18 cellular contexts compared by ENCODE assay signal in the genomic region with DNA sequence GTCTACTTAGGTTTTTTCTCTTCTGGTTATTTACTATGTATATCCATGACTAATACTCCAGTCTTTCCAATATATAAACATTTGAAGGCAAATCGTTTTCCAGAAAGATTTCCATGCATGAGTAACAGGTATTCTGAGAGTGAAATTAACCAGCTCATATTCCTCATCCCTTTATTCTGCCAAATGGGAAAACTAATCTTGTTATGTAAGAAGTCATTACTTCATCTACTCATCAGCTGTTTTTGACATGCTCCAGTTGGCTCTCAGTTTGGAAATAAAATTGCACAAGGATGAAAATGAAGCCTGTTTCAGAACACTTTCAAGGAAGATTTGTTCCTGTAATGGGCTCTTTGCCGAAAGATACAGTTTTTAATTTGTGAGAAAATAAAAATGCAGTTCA.
A peak's percentile ranks its signal among the peaks of the same experiment; 100 is the strongest.
DNase-seq lines count a peak whose midpoint lies in the region; ATAC-seq and TF ChIP-seq lines count a peak whose summit lies in the region.
"Had no signal": no experiment of that assay in that cellular context is flagged by ENCODE, and none has a peak within 500 bp of the region (broad histone marks: within the 10 kb centered on the region; RNA-seq: fewer than 3 reads in every experiment).

No MANE protein-coding gene starts in this region.

- H3K27me3 ChIP-seq in psoas muscle (ENCODE audit: insufficient read depth in 3 of 3, low read length in 2 of 3) = no peaks in the 10 kb centered on the region
- H3K27me3 ChIP-seq: BLaER1 treated with 17β-estradiol and CSF1 and Interleukin-3, amounts not matched to agents 10 nM and 100 nM had no signal

- H3K4me3 ChIP-seq in epithelial cell of esophagus (ENCODE audit: low read length) (no peak overlapping the region), psoas muscle (no peak overlapping the region)
- H3K4me3 ChIP-seq: BLaER1 treated with 17β-estradiol and CSF1 and Interleukin-3, amounts not matched to agents 10 nM and 100 nM; GM12878; PC-9 had no signal

- WGBS in psoas muscle, 3 donors = 13 to 33% (median 17%) methylated on average over 2 of the region's 2 CpGs

- no peak overlapping the region for H3K27ac ChIP-seq in psoas muscle
- H3K27ac ChIP-seq: 22Rv1; BLaER1 treated with 17β-estradiol and CSF1 and Interleukin-3, amounts not matched to agents 10 nM and 100 nM; PC-9 had no signal

- H3K4me1 ChIP-seq in psoas muscle = peaks cover 3% of the 10 kb centered on the region
- H3K4me1 ChIP-seq: BLaER1 treated with 17β-estradiol and CSF1 and Interleukin-3, amounts not matched to agents 10 nM and 100 nM had no signal

- H3K36me3 ChIP-seq in psoas muscle (ENCODE audit: insufficient read depth in 1 of 2, low read depth in 1 of 2) = no peaks in the 10 kb centered on the region
- H3K36me3 ChIP-seq: BLaER1 treated with 17β-estradiol and CSF1 and Interleukin-3, amounts not matched to agents 10 nM and 100 nM had no signal

- TF ChIP-seq CTCF in epithelial cell of esophagus (IDR thresholded peaks at IDR 0.05; ENCODE audit: insufficient read depth, low read depth, low read length, missing control alignments) = no peak
- TF ChIP-seq CTCF in psoas muscle (IDR thresholded peaks at IDR 0.05) = no peak

- peak; percentile 73 to 95 (median 80) for ATAC-seq in psoas muscle
- ATAC-seq: GM12878 had no signal

- H3K9me3 ChIP-seq in psoas muscle = no peaks in the 10 kb centered on the region
- H3K9me3 ChIP-seq: BLaER1 treated with 17β-estradiol and CSF1 and Interleukin-3, amounts not matched to agents 10 nM and 100 nM; SK-N-SH had no signal

- intact Hi-C loops in psoas muscle (cut with DNase I) = no loop called here

- DNase-seq in DMS53 (lab: John Stamatoyannopoulos, UW) (peak; percentile 28), DMS53 treated with DMSO at 0.1 percent for 48 hours (lab: John Stamatoyannopoulos, UW; ENCODE audit: unreplicated experiment) (no peak), NCI-H226 (peak; percentile 57), epithelial cell of esophagus (ENCODE audit: low read depth) (peak; percentile 7), psoas muscle (no peak), NCI-H1694 treated with DMSO at 0.1 percent for 48 hours (lab: John Stamatoyannopoulos, UW) (no peak), AG08396 (ENCODE audit: low spot score) (no peak), NCI-H2029 (lab: John Stamatoyannopoulos, UW) (no peak)
- DNase-seq: H9, KG1, NCI-H1092, NCI-H1694, NCI-H526, PC-9, SK-N-SH had no signal

Comparison
In these comparisons a context has a peak if more than half of its experiments do, and no peak if none do; other contexts are left out.
1. DNase-seq: peak in DMS53 (single experiment), NCI-H226 (single experiment) and epithelial cell of esophagus (single experiment); none in DMS53 treated with DMSO at 0.1 percent for 48 hours (single experiment), psoas muscle (0 of 2), NCI-H1694 treated with DMSO at 0.1 percent for 48 hours (single experiment), AG08396 (single experiment) and NCI-H2029 (single experiment).